ENCODE assay signal across 17 cellular contexts in genomic region chr3:14331273-14331672, GRCh38.
DNase-seq lines count a peak whose midpoint lies in the region; TF ChIP-seq lines count a peak whose summit lies in the region.
"Had no signal": no experiment of that assay in that cellular context is flagged by ENCODE, and none has a peak within 500 bp of the region (broad histone marks: within the 10 kb centered on the region; RNA-seq: fewer than 3 reads in every experiment).

No MANE protein-coding gene starts in this region.

- peak overlapping the region; percentile 19 for H4K91ac ChIP-seq in neuronal stem cell (ENCODE audit: low read depth, low read length, poor library complexity)

- H2BK15ac ChIP-seq in neuronal stem cell (ENCODE audit: low read length): peak overlapping the region; percentile 78

- H3K4me1 Mint-ChIP-seq in endodermal cell (peaks cover 12% of the 10 kb centered on the region), type B pancreatic cell (ENCODE audit: unreplicated experiment) (peaks cover 17% of the 10 kb centered on the region)
- H3K4me1 Mint-ChIP-seq: CD4-positive, alpha-beta memory T cell had no signal

- H2BK120ac ChIP-seq in neuronal stem cell (ENCODE audit: low read depth, low read length): no peak overlapping the region

- peak overlapping the region; percentile 2 for H3K27ac Mint-ChIP-seq in endodermal cell
- no peak overlapping the region for H3K27ac Mint-ChIP-seq in type B pancreatic cell
- H3K27ac Mint-ChIP-seq: CD4-positive, alpha-beta memory T cell had no signal

- H3K27ac ChIP-seq in endodermal cell (ENCODE audit: low read depth, low read length) (no peak overlapping the region), neuronal stem cell (replicated peaks; ENCODE audit: low read length) (no peak overlapping the region), esophagus squamous epithelium (no peak overlapping the region), tibial artery (no peak overlapping the region)
- H3K27ac ChIP-seq: SK-N-MC had no signal

- H2BK12ac ChIP-seq in neuronal stem cell (ENCODE audit: low read length): peak overlapping the region; percentile 98

- H2BK5ac ChIP-seq in neuronal stem cell (ENCODE audit: low read length): no peak overlapping the region

- intact Hi-C loops in esophagus squamous epithelium (cut with DNase I): no loop called here
- intact Hi-C loops in tibial artery (cut with DNase I; ENCODE audit: low total_unique reads): no loop called here

- peak overlapping the region; percentile 77 for H2AK5ac ChIP-seq in neuronal stem cell (ENCODE audit: low read depth, low read length)

- WGBS in endodermal cell (ENCODE audit: insufficient coverage in 1 of 2, insufficient read length in 1 of 2), 2 experiments: 94% methylated on average over 2 to 7 of the region's 7 CpGs
- no CpG with 5 or more reads among the region's 7 CpGs for WGBS in neuronal stem cell (ENCODE audit: extremely low coverage in 2 of 2, insufficient read length in 2 of 2, insufficient replicate concordance in 1 of 2), 2 donors
- WGBS in esophagus squamous epithelium, 2 donors: 90 to 93% methylated on average over 7 of the region's 7 CpGs

- no peak overlapping the region for H3K4me3 Mint-ChIP-seq in endodermal cell
- peak overlapping the region; percentile 28 for H3K4me3 Mint-ChIP-seq in type B pancreatic cell
- H3K4me3 Mint-ChIP-seq: CD4-positive, alpha-beta memory T cell had no signal

- no peak for TF ChIP-seq POLR2A in esophagus squamous epithelium (IDR thresholded peaks at IDR 0.05)

- no peaks in the 10 kb centered on the region for H3K9me3 Mint-ChIP-seq in endodermal cell
- peaks cover 4% of the 10 kb centered on the region for H3K9me3 Mint-ChIP-seq in type B pancreatic cell

- H3K23ac ChIP-seq in neuronal stem cell (ENCODE audit: low read depth, low read length, poor library complexity): no peak overlapping the region

- H3K27me3 ChIP-seq in NT2/D1 (ENCODE audit: insufficient read depth, insufficient read length) (no peaks in the 10 kb centered on the region), endodermal cell (ENCODE audit: control insufficient read depth, insufficient read depth, low read length, poor library complexity, severe bottlenecking) (no peaks in the 10 kb centered on the region), neuronal stem cell (ENCODE audit: control insufficient read depth in 3 of 3, insufficient read depth in 3 of 3, low read depth in 1 of 3, low read length in 3 of 3) (peaks cover 0 to 5% (median 0%) of the 10 kb centered on the region in 3 experiments), esophagus squamous epithelium (peaks cover 0 to 9% (median 0%) of the 10 kb centered on the region in 4 donors), tibial artery (peaks cover 0 to 9% of the 10 kb centered on the region in 2 donors)
- H3K27me3 ChIP-seq: MG63 had no signal

- H3K4ac ChIP-seq in neuronal stem cell (ENCODE audit: low read length): peak overlapping the region; percentile 86

- no peak overlapping the region for H3K4me2 ChIP-seq in neuronal stem cell (ENCODE audit: insufficient read depth, low read length, poor library complexity, severe bottlenecking)

- no peak overlapping the region for H3K14ac ChIP-seq in neuronal stem cell (ENCODE audit: low read length)

- H3K9me3 ChIP-seq in NT2/D1 (ENCODE audit: insufficient read depth, low read length) (0 out of 2 replicates have a peak, but pooled peaks cover 3% of the 10 kb centered on the region), endodermal cell (ENCODE audit: control insufficient read depth, low read length) (no peaks in the 10 kb centered on the region), neuronal stem cell (replicated peaks in 1 of 2; ENCODE audit: control insufficient read depth in 2 of 2, insufficient read depth in 1 of 2, low read depth in 1 of 2, low read length in 2 of 2) (peaks cover 0 to 2% of the 10 kb centered on the region in 2 donors), esophagus squamous epithelium (no peaks in the 10 kb centered on the region), tibial artery (no peaks in the 10 kb centered on the region)
- H3K9me3 ChIP-seq: MG63 had no signal

- H3K79me1 ChIP-seq in neuronal stem cell (ENCODE audit: low read depth, low read length): no peaks in the 10 kb centered on the region

- DNase-seq in NT2/D1 (ENCODE audit: low read depth, low spot score) (no peak), endodermal cell (no peak), neuronal stem cell (ENCODE audit: low spot score) (no peak), type B pancreatic cell (ENCODE audit: extremely low spot score, unreplicated experiment) (no peak), esophagus squamous epithelium (lab: John Stamatoyannopoulos, UW) (no peak), tibial artery (no peak), NCI-H526 treated with DMSO at 0.1 percent for 48 hours (lab: John Stamatoyannopoulos, UW) (no peak)
- DNase-seq: C1 segment of cervical spinal cord; CD4-positive, alpha-beta memory T cell; COR-L47; KG1; MG63; NCI-H2029; NCI-H446; NCI-H69; SIG-M5 had no signal

- no peaks in the 10 kb centered on the region for H3K36me3 Mint-ChIP-seq in endodermal cell (ENCODE audit: low read depth)
- H3K36me3 Mint-ChIP-seq in type B pancreatic cell: peaks cover 3% of the 10 kb centered on the region
- H3K36me3 Mint-ChIP-seq: CD4-positive, alpha-beta memory T cell had no signal

- peak overlapping the region; percentile 88 for H3K18ac ChIP-seq in neuronal stem cell (ENCODE audit: low read length)

- TF ChIP-seq CTCF in endodermal cell (conservative IDR thresholded peaks at IDR 0.05) (no peak), type B pancreatic cell (conservative IDR thresholded peaks at IDR 0.05) (no peak), esophagus squamous epithelium (IDR thresholded peaks at IDR 0.05) (no peak), tibial artery (IDR thresholded peaks at IDR 0.05) (no peak)

- H3K27me3 Mint-ChIP-seq in endodermal cell (ENCODE audit: insufficient read depth) (no peaks in the 10 kb centered on the region), type B pancreatic cell (no peaks in the 10 kb centered on the region)

- no peak overlapping the region for H4K8ac ChIP-seq in neuronal stem cell (ENCODE audit: low read depth, low read length)

- H3K4me1 ChIP-seq in NT2/D1 (ENCODE audit: insufficient read depth, insufficient read length) (peaks cover 22% of the 10 kb centered on the region), endodermal cell (ENCODE audit: control insufficient read depth, insufficient read depth, low read length) (no peaks in the 10 kb centered on the region), neuronal stem cell (ENCODE audit: control insufficient read depth in 2 of 2, insufficient read depth in 1 of 2, low read depth in 1 of 2, low read length in 2 of 2) (peaks cover 0 to 14% of the 10 kb centered on the region in 2 donors), esophagus squamous epithelium (peaks cover 0 to 17% (median 0%) of the 10 kb centered on the region in 3 donors), tibial artery (no peaks in the 10 kb centered on the region)

- H2AFZ ChIP-seq in neuronal stem cell (ENCODE audit: low read length): no peak overlapping the region

- no peaks in the 10 kb centered on the region for H3K36me3 ChIP-seq in NT2/D1 (ENCODE audit: insufficient read depth, insufficient read length, low read length)
- H3K36me3 ChIP-seq in endodermal cell (ENCODE audit: control insufficient read depth, insufficient read depth, low read length): no peaks in the 10 kb centered on the region
- H3K36me3 ChIP-seq in neuronal stem cell (replicated peaks in 1 of 2; ENCODE audit: control insufficient read depth in 2 of 2, insufficient read depth in 2 of 2, low read length in 2 of 2): no peaks in the 10 kb centered on the region
- H3K36me3 ChIP-seq in esophagus squamous epithelium: no peaks in the 10 kb centered on the region
- no peaks in the 10 kb centered on the region for H3K36me3 ChIP-seq in tibial artery
- H3K36me3 ChIP-seq: MG63 had no signal

- H3K4me3 ChIP-seq in NT2/D1 (ENCODE audit: insufficient read length, low read depth): no peak overlapping the region
- H3K4me3 ChIP-seq in endodermal cell (ENCODE audit: low read length): no peak overlapping the region
- no peak overlapping the region for H3K4me3 ChIP-seq in neuronal stem cell (ENCODE audit: low read length in 2 of 2)
- no peak overlapping the region for H3K4me3 ChIP-seq in esophagus squamous epithelium
- H3K4me3 ChIP-seq in tibial artery: no peak overlapping the region
- H3K4me3 ChIP-seq: MG63, SK-N-MC had no signal

- H3K9ac ChIP-seq in NT2/D1 (ENCODE audit: insufficient read length, low read depth) (peak overlapping the region; percentile 46), endodermal cell (ENCODE audit: extremely low read depth, low read length, poor library complexity, severe bottlenecking) (no peak overlapping the region), neuronal stem cell (ENCODE audit: low read depth, low read length, poor library complexity) (no peak overlapping the region)
